Comparison of ENCODE assay signal across 16 cellular contexts in the genomic region with DNA sequence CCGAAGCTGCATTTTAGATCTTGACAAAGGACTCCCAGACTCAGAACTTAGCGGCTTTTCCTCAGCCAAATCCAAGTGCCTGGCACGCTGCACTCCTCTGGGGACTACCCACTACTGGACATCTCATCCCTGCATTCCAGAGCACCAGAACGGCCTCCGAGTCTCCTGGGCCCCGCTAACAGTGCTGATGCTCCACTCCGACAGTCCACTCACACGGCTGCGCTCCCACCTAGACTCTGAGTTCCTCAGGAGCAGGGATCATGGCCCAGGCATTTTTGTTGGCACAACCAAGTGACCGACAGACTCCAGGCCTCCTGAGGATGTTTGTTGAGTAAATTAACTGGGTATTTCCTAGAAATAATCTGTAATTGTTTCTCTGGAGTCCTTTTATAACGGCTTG.
"Had no signal": no experiment of that assay in that cellular context is flagged by ENCODE, and none has a peak within 500 bp of the region (broad histone marks: within the 10 kb centered on the region; RNA-seq: fewer than 3 reads in every experiment).

No MANE protein-coding gene starts in this region.

- H3K36me3 ChIP-seq: ovary had no signal

- H3K4me3 ChIP-seq: ovary, right atrium auricular region, sigmoid colon, skin epidermis, thyroid gland, upper lobe of right lung, vagina had no signal

- H3K4me3 Mint-ChIP-seq: naive thymus-derived CD4-positive, alpha-beta T cell had no signal

- H3K9me3 Mint-ChIP-seq: naive thymus-derived CD4-positive, alpha-beta T cell had no signal

- H3K9me3 ChIP-seq: ovary, right atrium auricular region, sigmoid colon, thyroid gland, upper lobe of right lung, vagina had no signal

- H3K27me3 Mint-ChIP-seq: naive thymus-derived CD4-positive, alpha-beta T cell had no signal

- H3K4me1 ChIP-seq: right atrium auricular region, sigmoid colon, thyroid gland, upper lobe of right lung, vagina had no signal

- H3K27ac ChIP-seq: ovary, right atrium auricular region, sigmoid colon, skin epidermis, thyroid gland, upper lobe of right lung, vagina had no signal

- H3K27me3 ChIP-seq: ovary, right atrium auricular region, sigmoid colon, thyroid gland, upper lobe of right lung, vagina had no signal

- ATAC-seq: naive thymus-derived CD4-positive, alpha-beta T cell; upper lobe of right lung had no signal

- H3K27ac Mint-ChIP-seq: naive thymus-derived CD4-positive, alpha-beta T cell had no signal

- DNase-seq: dermis blood vessel endothelial cell; foreskin melanocyte; hippocampal formation; mesendoderm; naive thymus-derived CD4-positive, alpha-beta T cell; nucleus accumbens; ovary; sigmoid colon; stimulated activated CD4-positive, alpha-beta T cell treated with anti-CD3 and anti-CD28 coated beads, Interleukin-2, amount 100 ng/mL, for 24 hours; stimulated activated CD4-positive, alpha-beta T cell treated with anti-CD3 and anti-CD28 coated beads, Interleukin-4, amount 100 ng/mL, for 4 hours; stimulated activated naive CD4-positive, alpha-beta T cell; thyroid gland; upper lobe of right lung had no signal
